ENCODE assay signal across 8 cellular contexts in genomic region chr11:72821920-72822799, GRCh38. TPM values are rescaled to one million over a fixed set of nuclear protein-coding genes. Genes with fewer than 3 reads are reported as not detected.
A peak's percentile ranks its signal among the peaks of the same experiment; 100 is the strongest.
DNase-seq lines count a peak whose midpoint lies in the region; ATAC-seq and TF ChIP-seq lines count a peak whose summit lies in the region.

No MANE protein-coding gene starts in this region.

- H3K27me3 ChIP-seq in spleen (replicated peaks in 1 of 7): no peaks in the 10 kb centered on the region

- H3K9me3 Mint-ChIP-seq in central memory CD8-positive, alpha-beta T cell: no peaks in the 10 kb centered on the region

- peak overlapping the region; percentile 35 to 88 (median 68) for H3K27ac ChIP-seq in spleen

- H3K27ac Mint-ChIP-seq in central memory CD8-positive, alpha-beta T cell (ENCODE audit: low read depth): no peak overlapping the region

- H3K36me3 Mint-ChIP-seq in central memory CD8-positive, alpha-beta T cell (ENCODE audit: insufficient read depth): peaks cover 47% of the 10 kb centered on the region

- TF ChIP-seq CTCF in AG09309 (IDR thresholded peaks at IDR 0.05; ENCODE audit: control insufficient read depth, insufficient read depth, low read depth, low read length, missing control alignments): no peak
- peak in 6 of 11 experiments; percentile 5 to 50 (median 28) for TF ChIP-seq CTCF in spleen (IDR thresholded peaks at IDR 0.05 in 8 of 11, conservative IDR thresholded peaks at IDR 0.05 in 3 of 11)

- TF ChIP-seq POLR2A in spleen (IDR thresholded peaks at IDR 0.05): peak in 1 of 3 donors; percentile 14

- H3K4me3 ChIP-seq in AG09309 (ENCODE audit: control insufficient read depth, low read depth, low read length) (peak overlapping the region; percentile 49), spleen (peak overlapping the region in 7 of 8 donors; percentile 20 to 62 (median 27))

- peak; percentile 62 for ATAC-seq in GM19351 (IDR thresholded peaks at IDR 0.05; ENCODE audit: unreplicated experiment)
- ATAC-seq in central memory CD8-positive, alpha-beta T cell (replicated peaks; ENCODE audit: extremely low read depth, poor library complexity, severe bottlenecking): peak; percentile 68
- no peak for ATAC-seq in HG03045 (IDR thresholded peaks at IDR 0.05; ENCODE audit: unreplicated experiment)

- H3K9me3 ChIP-seq in spleen: no peaks in the 10 kb centered on the region

- WGBS in spleen, 5 donors: 36 to 71% (median 48%) methylated on average over 25 to 82 of the region's 82 CpGs

- DNase-seq in AG09309 (ENCODE audit: low read depth) (no peak), NCI-H1694 treated with DMSO at 0.1 percent for 48 hours (lab: John Stamatoyannopoulos, UW) (peak; percentile 79), islet precursor cell (peak; percentile 97), spleen (peak; percentile 95)
- peak; percentile 80 for DNase-seq in activated CD4-positive, alpha-beta T cell treated with anti-CD3 and anti-CD28 coated beads for 1 hour
- peak; percentile 57 to 72 for DNase-seq in central memory CD8-positive, alpha-beta T cell (ENCODE audit: low spot score in 2 of 2)

- H3K36me3 ChIP-seq in spleen: peaks cover 0 to 100% (median 87%) of the 10 kb centered on the region in 6 donors

- H3K4me1 ChIP-seq in spleen: peaks cover under 1 to 81% (median 40%) of the 10 kb centered on the region in 6 donors

- no peaks in the 10 kb centered on the region for H3K27me3 Mint-ChIP-seq in central memory CD8-positive, alpha-beta T cell

- H3K4me3 Mint-ChIP-seq in central memory CD8-positive, alpha-beta T cell: no peak overlapping the region

- intact Hi-C loops in spleen (cut with DNase I; ENCODE audit: low total_unique reads): no loop called here

- peaks cover 25% of the 10 kb centered on the region for H3K4me1 Mint-ChIP-seq in central memory CD8-positive, alpha-beta T cell

RNA-seq across cellular contexts. Expression of gene ATG16L2, which starts 7.9 kb away (rescaled TPM):
- 100 to 1,000 TPM; 212 to 368 (median 234) TPM for total RNA-seq in spleen
- 100 to 1,000 TPM in 2 of 3 donors, 10 to 100 TPM in 1; 96.9 to 343 (median 341) TPM for polyA plus RNA-seq in spleen

RNA-seq across cellular contexts. Expression of gene STARD10, which starts 28.3 kb away (rescaled TPM):
- 10 to 100 TPM; 19.7 to 35.1 (median 27.9) TPM for total RNA-seq in spleen
- 10 to 100 TPM; 23.7 to 46.7 (median 31.9) TPM for polyA plus RNA-seq in spleen
